Comparison of ENCODE assay signal across 1 cellular context in the genomic region with DNA sequence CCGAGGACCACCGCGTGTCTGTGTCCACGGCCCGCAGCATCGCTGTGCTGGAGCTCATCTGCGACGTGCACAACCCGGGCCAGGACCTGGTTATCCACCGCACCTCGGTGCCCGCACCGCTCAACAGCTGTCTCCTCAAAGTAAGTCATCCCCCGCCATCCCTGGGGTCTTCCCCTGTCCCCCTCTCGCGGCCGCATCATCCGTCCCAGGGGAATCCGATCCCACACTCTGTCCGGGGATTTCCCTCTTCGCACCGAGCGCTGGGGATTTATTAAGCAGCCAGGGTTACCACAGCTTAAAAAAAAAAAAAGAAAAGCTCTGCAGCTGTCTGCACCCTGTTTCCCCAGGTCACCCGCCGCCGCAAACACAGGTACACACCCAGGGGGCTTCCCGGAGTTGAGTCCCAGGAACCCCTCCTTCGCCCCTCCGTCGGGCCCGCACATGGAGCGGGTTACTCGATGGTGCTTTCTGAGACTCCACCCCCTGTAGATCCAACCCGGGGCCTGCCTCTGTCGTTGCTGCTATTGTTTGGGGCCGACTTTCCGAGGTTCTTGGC.
TF ChIP-seq lines count a peak whose summit lies in the region.

No MANE protein-coding gene starts in this region.

TF ChIP-seq in HEK293, 187 proteins besides CTCF, POLR2A, EP300 and RAD21 (continued from another document):
- TF ChIP-seq, protein P1, sequence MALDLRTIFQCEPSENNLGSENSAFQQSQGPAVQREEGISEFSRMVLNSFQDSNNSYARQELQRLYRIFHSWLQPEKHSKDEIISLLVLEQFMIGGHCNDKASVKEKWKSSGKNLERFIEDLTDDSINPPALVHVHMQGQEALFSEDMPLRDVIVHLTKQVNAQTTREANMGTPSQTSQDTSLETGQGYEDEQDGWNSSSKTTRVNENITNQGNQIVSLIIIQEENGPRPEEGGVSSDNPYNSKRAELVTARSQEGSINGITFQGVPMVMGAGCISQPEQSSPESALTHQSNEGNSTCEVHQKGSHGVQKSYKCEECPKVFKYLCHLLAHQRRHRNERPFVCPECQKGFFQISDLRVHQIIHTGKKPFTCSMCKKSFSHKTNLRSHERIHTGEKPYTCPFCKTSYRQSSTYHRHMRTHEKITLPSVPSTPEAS (tag by site-specific recombination; IDR thresholded peaks at IDR 0.05): no peak
- TF ChIP-seq, protein P2, sequence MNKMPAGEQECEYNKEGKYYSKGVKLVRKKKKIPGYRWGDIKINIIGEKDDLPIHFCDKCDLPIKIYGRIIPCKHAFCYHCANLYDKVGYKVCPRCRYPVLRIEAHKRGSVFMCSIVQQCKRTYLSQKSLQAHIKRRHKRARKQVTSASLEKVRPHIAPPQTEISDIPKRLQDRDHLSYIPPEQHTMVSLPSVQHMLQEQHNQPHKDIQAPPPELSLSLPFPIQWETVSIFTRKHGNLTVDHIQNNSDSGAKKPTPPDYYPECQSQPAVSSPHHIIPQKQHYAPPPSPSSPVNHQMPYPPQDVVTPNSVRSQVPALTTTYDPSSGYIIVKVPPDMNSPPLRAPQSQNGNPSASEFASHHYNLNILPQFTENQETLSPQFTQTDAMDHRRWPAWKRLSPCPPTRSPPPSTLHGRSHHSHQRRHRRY (tag by site-specific recombination; IDR thresholded peaks at IDR 0.05): no peak
- TF ChIP-seq ZNF521 (tag by site-specific recombination; IDR thresholded peaks at IDR 0.05) (no peak), ZNF23 (tag by site-specific recombination; IDR thresholded peaks at IDR 0.05; ENCODE audit: borderline replicate concordance) (no peak), HOXD13 (CRISPR knock-in tag; IDR thresholded peaks at IDR 0.05; ENCODE audit: borderline replicate concordance) (no peak), ZNF174 (tag by site-specific recombination; IDR thresholded peaks at IDR 0.05) (no peak), BCL11B (tag by site-specific recombination; IDR thresholded peaks at IDR 0.05; ENCODE audit: low read depth) (no peak), ZNF423 (tag by site-specific recombination; IDR thresholded peaks at IDR 0.05) (no peak), ZNF473 (tag by site-specific recombination; IDR thresholded peaks at IDR 0.05) (no peak), ZFHX2 (tag by site-specific recombination; conservative IDR thresholded peaks at IDR 0.05) (no peak), SP7 (tag by site-specific recombination; IDR thresholded peaks at IDR 0.05) (no peak), ZNF433 (tag by site-specific recombination; IDR thresholded peaks at IDR 0.05; ENCODE audit: low read depth) (no peak), ZNF600 (tag by site-specific recombination; IDR thresholded peaks at IDR 0.05) (no peak; the same call in 1 of the 2 replicates), ZBTB48 (tag by site-specific recombination; IDR thresholded peaks at IDR 0.05) (no peak), OSR2 (tag by site-specific recombination; IDR thresholded peaks at IDR 0.05) (no peak), ZNF184 (tag by site-specific recombination; IDR thresholded peaks at IDR 0.05) (no peak), ZNF76 (tag by site-specific recombination; IDR thresholded peaks at IDR 0.05; ENCODE audit: borderline replicate concordance, low read depth) (0 out of 2 replicates have a peak, but pooled peaks have one; percentile 2), ZNF292 (tag by site-specific recombination; IDR thresholded peaks at IDR 0.05; ENCODE audit: borderline replicate concordance, low read depth) (no peak), ZNF114 (tag by site-specific recombination; IDR thresholded peaks at IDR 0.05) (no peak), ZNF776 (tag by site-specific recombination; IDR thresholded peaks at IDR 0.05; ENCODE audit: borderline replicate concordance) (no peak), ZNF658 (tag by site-specific recombination; IDR thresholded peaks at IDR 0.05) (no peak), ZNF747 (tag by site-specific recombination; IDR thresholded peaks at IDR 0.05) (no peak), MYNN (tag by site-specific recombination; IDR thresholded peaks at IDR 0.05; ENCODE audit: borderline replicate concordance) (no peak), MZF1 (tag by site-specific recombination; IDR thresholded peaks at IDR 0.05; ENCODE audit: borderline replicate concordance) (peak; percentile 63; the same call in 1 of the 2 replicates), ZNF555 (tag by site-specific recombination; conservative IDR thresholded peaks at IDR 0.05) (no peak), ZNF157 (tag by site-specific recombination; IDR thresholded peaks at IDR 0.05) (no peak), ZNF16 (tag by site-specific recombination; IDR thresholded peaks at IDR 0.05; ENCODE audit: low read depth) (no peak), ZNF558 (tag by site-specific recombination; IDR thresholded peaks at IDR 0.05) (no peak), ZNF391 (tag by site-specific recombination; IDR thresholded peaks at IDR 0.05; ENCODE audit: borderline replicate concordance, low read depth) (0 out of 2 replicates have a peak, but pooled peaks have one; percentile 15), FEZF1 (tag by site-specific recombination; IDR thresholded peaks at IDR 0.05) (no peak), ZNF530 (tag by site-specific recombination; IDR thresholded peaks at IDR 0.05; ENCODE audit: low read depth) (no peak), ZNF626 (tag by site-specific recombination; IDR thresholded peaks at IDR 0.05) (no peak), ZNF654 (tag by site-specific recombination; IDR thresholded peaks at IDR 0.05; ENCODE audit: low read depth) (no peak), KLF7 (tag by site-specific recombination; IDR thresholded peaks at IDR 0.05; ENCODE audit: borderline replicate concordance) (no peak), ZNF701 (tag by site-specific recombination; IDR thresholded peaks at IDR 0.05) (no peak)
- TF ChIP-seq, protein P3, sequence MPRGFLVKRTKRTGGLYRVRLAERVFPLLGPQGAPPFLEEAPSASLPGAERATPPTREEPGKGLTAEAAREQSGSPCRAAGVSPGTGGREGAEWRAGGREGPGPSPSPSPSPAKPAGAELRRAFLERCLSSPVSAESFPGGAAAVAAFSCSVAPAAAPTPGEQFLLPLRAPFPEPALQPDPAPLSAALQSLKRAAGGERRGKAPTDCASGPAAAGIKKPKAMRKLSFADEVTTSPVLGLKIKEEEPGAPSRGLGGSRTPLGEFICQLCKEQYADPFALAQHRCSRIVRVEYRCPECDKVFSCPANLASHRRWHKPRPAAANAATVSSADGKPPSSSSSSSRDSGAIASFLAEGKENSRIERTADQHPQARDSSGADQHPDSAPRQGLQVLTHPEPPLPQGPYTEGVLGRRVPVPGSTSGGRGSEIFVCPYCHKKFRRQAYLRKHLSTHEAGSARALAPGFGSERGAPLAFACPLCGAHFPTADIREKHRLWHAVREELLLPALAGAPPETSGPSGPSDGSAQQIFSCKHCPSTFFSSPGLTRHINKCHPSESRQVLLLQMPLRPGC (tag by site-specific recombination; IDR thresholded peaks at IDR 0.05): no peak
- TF ChIP-seq, protein P4, sequence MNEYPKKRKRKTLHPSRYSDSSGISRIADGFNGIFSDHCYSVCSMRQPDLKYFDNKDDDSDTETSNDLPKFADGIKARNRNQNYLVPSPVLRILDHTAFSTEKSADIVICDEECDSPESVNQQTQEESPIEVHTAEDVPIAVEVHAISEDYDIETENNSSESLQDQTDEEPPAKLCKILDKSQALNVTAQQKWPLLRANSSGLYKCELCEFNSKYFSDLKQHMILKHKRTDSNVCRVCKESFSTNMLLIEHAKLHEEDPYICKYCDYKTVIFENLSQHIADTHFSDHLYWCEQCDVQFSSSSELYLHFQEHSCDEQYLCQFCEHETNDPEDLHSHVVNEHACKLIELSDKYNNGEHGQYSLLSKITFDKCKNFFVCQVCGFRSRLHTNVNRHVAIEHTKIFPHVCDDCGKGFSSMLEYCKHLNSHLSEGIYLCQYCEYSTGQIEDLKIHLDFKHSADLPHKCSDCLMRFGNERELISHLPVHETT (tag by site-specific recombination; IDR thresholded peaks at IDR 0.05): 0 out of 2 replicates have a peak, but pooled peaks have one; percentile 15
- TF ChIP-seq, protein P5, sequence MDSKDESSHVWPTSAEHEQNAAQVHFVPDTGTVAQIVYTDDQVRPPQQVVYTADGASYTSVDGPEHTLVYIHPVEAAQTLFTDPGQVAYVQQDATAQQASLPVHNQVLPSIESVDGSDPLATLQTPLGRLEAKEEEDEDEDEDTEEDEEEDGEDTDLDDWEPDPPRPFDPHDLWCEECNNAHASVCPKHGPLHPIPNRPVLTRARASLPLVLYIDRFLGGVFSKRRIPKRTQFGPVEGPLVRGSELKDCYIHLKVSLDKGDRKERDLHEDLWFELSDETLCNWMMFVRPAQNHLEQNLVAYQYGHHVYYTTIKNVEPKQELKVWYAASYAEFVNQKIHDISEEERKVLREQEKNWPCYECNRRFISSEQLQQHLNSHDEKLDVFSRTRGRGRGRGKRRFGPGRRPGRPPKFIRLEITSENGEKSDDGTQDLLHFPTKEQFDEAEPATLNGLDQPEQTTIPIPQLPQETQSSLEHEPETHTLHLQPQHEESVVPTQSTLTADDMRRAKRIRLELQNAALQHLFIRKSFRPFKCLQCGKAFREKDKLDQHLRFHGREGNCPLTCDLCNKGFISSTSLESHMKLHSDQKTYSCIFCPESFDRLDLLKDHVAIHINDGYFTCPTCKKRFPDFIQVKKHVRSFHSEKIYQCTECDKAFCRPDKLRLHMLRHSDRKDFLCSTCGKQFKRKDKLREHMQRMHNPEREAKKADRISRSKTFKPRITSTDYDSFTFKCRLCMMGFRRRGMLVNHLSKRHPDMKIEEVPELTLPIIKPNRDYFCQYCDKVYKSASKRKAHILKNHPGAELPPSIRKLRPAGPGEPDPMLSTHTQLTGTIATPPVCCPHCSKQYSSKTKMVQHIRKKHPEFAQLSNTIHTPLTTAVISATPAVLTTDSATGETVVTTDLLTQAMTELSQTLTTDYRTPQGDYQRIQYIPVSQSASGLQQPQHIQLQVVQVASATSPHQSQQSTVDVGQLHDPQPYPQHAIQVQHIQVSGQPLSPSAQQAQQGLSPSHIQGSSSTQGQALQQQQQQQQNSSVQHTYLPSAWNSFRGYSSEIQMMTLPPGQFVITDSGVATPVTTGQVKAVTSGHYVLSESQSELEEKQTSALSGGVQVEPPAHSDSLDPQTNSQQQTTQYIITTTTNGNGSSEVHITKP (tag by site-specific recombination; IDR thresholded peaks at IDR 0.05): peak; percentile 66
- TF ChIP-seq, protein P6, sequence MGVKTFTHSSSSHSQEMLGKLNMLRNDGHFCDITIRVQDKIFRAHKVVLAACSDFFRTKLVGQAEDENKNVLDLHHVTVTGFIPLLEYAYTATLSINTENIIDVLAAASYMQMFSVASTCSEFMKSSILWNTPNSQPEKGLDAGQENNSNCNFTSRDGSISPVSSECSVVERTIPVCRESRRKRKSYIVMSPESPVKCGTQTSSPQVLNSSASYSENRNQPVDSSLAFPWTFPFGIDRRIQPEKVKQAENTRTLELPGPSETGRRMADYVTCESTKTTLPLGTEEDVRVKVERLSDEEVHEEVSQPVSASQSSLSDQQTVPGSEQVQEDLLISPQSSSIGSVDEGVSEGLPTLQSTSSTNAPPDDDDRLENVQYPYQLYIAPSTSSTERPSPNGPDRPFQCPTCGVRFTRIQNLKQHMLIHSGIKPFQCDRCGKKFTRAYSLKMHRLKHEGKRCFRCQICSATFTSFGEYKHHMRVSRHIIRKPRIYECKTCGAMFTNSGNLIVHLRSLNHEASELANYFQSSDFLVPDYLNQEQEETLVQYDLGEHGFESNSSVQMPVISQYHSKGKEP (tag by site-specific recombination; IDR thresholded peaks at IDR 0.05): no peak
